In genomic region chr6:161137320-161137719, GRCh38 we compare ENCODE assay signal across 1 cellular context.
TF ChIP-seq lines count a peak whose summit lies in the region.

No MANE protein-coding gene starts in this region.

TF ChIP-seq in K562, 482 proteins besides CTCF, POLR2A, EP300 and RAD21:
- 0 out of 2 replicates have a peak, but pooled peaks have one; percentile 17 for TF ChIP-seq RB1 (IDR thresholded peaks at IDR 0.05; ENCODE audit: low read depth)
- TF ChIP-seq SMC3 (conservative IDR thresholded peaks at IDR 0.05; ENCODE audit: insufficient read depth, low read depth, low read length): peak; percentile 66
- TF ChIP-seq MIER1 (IDR thresholded peaks at IDR 0.05; ENCODE audit: low read depth): no peak
